Comparison of ENCODE assay signal across 23 cellular contexts in genomic region chr1:25088180-25088701, GRCh38.
"Had no signal": no experiment of that assay in that cellular context is flagged by ENCODE, and none has a peak within 500 bp of the region (broad histone marks: within the 10 kb centered on the region; RNA-seq: fewer than 3 reads in every experiment).

No MANE protein-coding gene starts in this region.

- H3K36me3 Mint-ChIP-seq: mesothelial cell of epicardium, naive B cell, natural killer cell, neural progenitor cell, type B pancreatic cell had no signal

- H3K4me2 ChIP-seq: neural progenitor cell had no signal

- H3K4me3 ChIP-seq: left ventricle myocardium inferior, lung, neural progenitor cell, ovary, right atrium auricular region, skin epidermis, tibial nerve, uterus had no signal

- ATAC-seq: natural killer cell; sciatic nerve; stimulated activated effector memory CD8-positive, alpha-beta T cell treated with anti-CD3 and anti-CD28 coated beads, Interleukin-12 subunit alpha, Interleukin-12 subunit beta, amount 100 ng/mL, for 72 hours; stimulated activated naive CD8-positive, alpha-beta T cell treated with anti-CD3 and anti-CD28 coated beads, Interleukin-15, amount 100 ng/mL, for 72 hours had no signal

- H3K4me1 Mint-ChIP-seq: mesothelial cell of epicardium had no signal

- H3K27me3 Mint-ChIP-seq: stimulated activated naive CD8-positive, alpha-beta T cell treated with anti-CD3 and anti-CD28 coated beads, Interleukin-15, amount 100 ng/mL, for 72 hours had no signal

- H3K27ac ChIP-seq: left ventricle myocardium inferior, neural progenitor cell, ovary, right atrium auricular region, skin epidermis, tibial nerve, uterus had no signal

- H3K9me3 Mint-ChIP-seq: mesothelial cell of epicardium; naive B cell; natural killer cell; nephron progenitor cell; neural progenitor cell; stimulated activated effector memory CD8-positive, alpha-beta T cell treated with anti-CD3 and anti-CD28 coated beads, Interleukin-12 subunit alpha, Interleukin-12 subunit beta, amount 100 ng/mL, for 72 hours; stimulated activated naive CD8-positive, alpha-beta T cell treated with anti-CD3 and anti-CD28 coated beads, Interleukin-15, amount 100 ng/mL, for 72 hours; type B pancreatic cell had no signal

- H3K9ac ChIP-seq: neural progenitor cell had no signal

- DNase-seq: hypothalamus; islet precursor cell; left ventricle myocardium inferior; mesendoderm; naive B cell; natural killer cell; nephron progenitor cell; ovary; stimulated activated CD4-positive, alpha-beta T cell treated with anti-CD3 and anti-CD28 coated beads, Interleukin-4, amount 100 ng/mL, for 24 hours; stimulated activated naive CD4-positive, alpha-beta T cell; stimulated activated naive CD8-positive, alpha-beta T cell treated with anti-CD3 and anti-CD28 coated beads, Interleukin-15, amount 100 ng/mL, for 72 hours; substantia nigra; uterus had no signal

- H3K4me1 ChIP-seq: left ventricle myocardium inferior, right atrium auricular region, tibial nerve, uterus had no signal

- H3K36me3 ChIP-seq: left ventricle myocardium inferior, neural progenitor cell, ovary, right atrium auricular region, tibial nerve, uterus had no signal

- H3K27ac Mint-ChIP-seq: mesothelial cell of epicardium; naive B cell; natural killer cell; nephron progenitor cell; neural progenitor cell; progenitor cell of endocrine pancreas; stimulated activated effector memory CD8-positive, alpha-beta T cell treated with anti-CD3 and anti-CD28 coated beads, Interleukin-12 subunit alpha, Interleukin-12 subunit beta, amount 100 ng/mL, for 72 hours; type B pancreatic cell had no signal

- H3K9me3 ChIP-seq: left ventricle myocardium inferior, ovary, right atrium auricular region, tibial nerve, uterus had no signal

- H3K27me3 ChIP-seq: neural progenitor cell, ovary, right atrium auricular region, uterus had no signal

- H3K4me3 Mint-ChIP-seq: mesothelial cell of epicardium; naive B cell; natural killer cell; nephron progenitor cell; neural progenitor cell; stimulated activated effector memory CD8-positive, alpha-beta T cell treated with anti-CD3 and anti-CD28 coated beads, Interleukin-12 subunit alpha, Interleukin-12 subunit beta, amount 100 ng/mL, for 72 hours; stimulated activated naive CD8-positive, alpha-beta T cell treated with anti-CD3 and anti-CD28 coated beads, Interleukin-15, amount 100 ng/mL, for 72 hours; type B pancreatic cell had no signal

- H2AFZ ChIP-seq: neural progenitor cell had no signal
